8 cellular contexts compared by ENCODE assay signal in the genomic region with DNA sequence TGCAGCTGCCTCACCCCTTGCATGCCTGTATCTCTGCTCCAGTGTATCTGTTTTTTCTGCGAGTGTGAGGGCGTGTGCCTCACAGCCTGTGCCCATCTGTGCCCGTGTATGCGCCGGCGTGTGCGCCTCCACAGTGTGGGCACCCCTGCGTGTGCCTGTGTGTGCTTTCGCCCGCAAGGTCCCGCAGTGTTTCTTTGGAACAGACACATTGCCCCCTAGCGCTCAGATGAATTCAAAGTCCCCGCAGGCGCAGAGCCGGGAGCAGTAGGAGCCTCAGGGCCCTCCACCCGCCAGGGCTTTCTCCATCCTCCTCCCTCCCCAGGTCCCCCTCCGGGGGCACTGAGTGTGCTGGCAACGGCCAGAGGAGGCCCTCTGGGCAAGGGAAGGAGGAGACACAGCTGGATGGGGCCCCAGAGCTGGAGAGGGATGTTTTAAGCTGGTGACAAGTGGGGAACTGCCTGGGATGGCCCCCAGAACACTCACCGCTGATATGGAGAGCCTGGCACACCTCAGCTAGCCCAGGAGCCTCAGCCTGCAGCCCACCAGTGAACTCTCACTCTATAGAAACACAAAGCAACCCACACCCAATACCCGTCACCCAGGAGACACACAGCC. TPM values are rescaled to one million over a fixed set of nuclear protein-coding genes. Genes with fewer than 3 reads are reported as not detected.
A peak's percentile ranks its signal among the peaks of the same experiment; 100 is the strongest.
DNase-seq lines count a peak whose midpoint lies in the region; ATAC-seq and TF ChIP-seq lines count a peak whose summit lies in the region.

No MANE protein-coding gene starts in this region.

- H3K27me3 Mint-ChIP-seq in CD8-positive, alpha-beta T cell (ENCODE audit: low read depth), result peaks cover 18% of the 10 kb centered on the region

- no peak overlapping the region for H3K27ac Mint-ChIP-seq in CD8-positive, alpha-beta T cell

- DNase-seq in CD8-positive, alpha-beta T cell, result peak; percentile 6 to 67 (median 38)
- DNase-seq in HK-2 (ENCODE audit: unreplicated experiment) (peak; percentile 52), PC-9 (peak; percentile 52 to 56), head of caudate nucleus (peak; percentile 74 to 94 (median 86)), posterior cingulate gyrus (peak; percentile 70 to 96 (median 82)), cortex of kidney (lab: John Stamatoyannopoulos, UW) (no peak)
- DNase-seq in activated naive CD4-positive, alpha-beta T cell treated with Interleukin-2 at 50 U/mL for 16 hours, result peak; percentile 51

- POLR2A ChIA-PET in CD8-positive, alpha-beta T cell (lab: Charles Lee), result no interaction called here
- POLR2A ChIA-PET in PC-9 (lab: Charles Lee; ENCODE audit: unreplicated experiment), result no interaction called here

- ATAC-seq in CD8-positive, alpha-beta T cell, result no peak
- ATAC-seq in GM21367 (IDR thresholded peaks at IDR 0.05; ENCODE audit: unreplicated experiment), result no peak

- peaks cover 9% of the 10 kb centered on the region for H3K79me2 ChIP-seq in PC-9 (ENCODE audit: low read depth)

- H3K36me3 Mint-ChIP-seq in CD8-positive, alpha-beta T cell, result no peaks in the 10 kb centered on the region

- H3K4me1 Mint-ChIP-seq in CD8-positive, alpha-beta T cell (ENCODE audit: low read depth), result peaks cover 14% of the 10 kb centered on the region

- peak; percentile 60 for TF ChIP-seq CTCF in CD8-positive, alpha-beta T cell (IDR thresholded peaks at IDR 0.05)
- peak; percentile 84 for TF ChIP-seq CTCF in PC-9 (conservative IDR thresholded peaks at IDR 0.05)

- no peaks in the 10 kb centered on the region for H3K9me2 ChIP-seq in PC-9 (ENCODE audit: insufficient read depth)

- peaks cover 12% of the 10 kb centered on the region for H3K4me1 ChIP-seq in CD8-positive, alpha-beta T cell (ENCODE audit: insufficient read depth, low read length)
- peaks cover 5% of the 10 kb centered on the region; the same call in 1 of the 2 replicates for H3K4me1 ChIP-seq in PC-9 (replicated peaks; ENCODE audit: insufficient read depth)

- intact Hi-C loops in CD8-positive, alpha-beta T cell (cut with DNase I, micrococcal nuclease), result loop anchor here (2.0 to 10.0 kb wide), 3 partner anchors 1126 to 1440 kb away; no protein-coding TSS in a partner anchor
- intact Hi-C loops in PC-9 (cut with micrococcal nuclease; ENCODE audit: unreplicated experiment) (loop anchor here (1.0 to 5.0 kb wide), 4 partner anchors 329 to 1132 kb away; no protein-coding TSS in a partner anchor), head of caudate nucleus (cut with DNase I) (loop anchor here (10.0 kb wide), 2 partner anchors 90 to 1050 kb away; no protein-coding TSS in a partner anchor), posterior cingulate gyrus (cut with DNase I) (loop anchor here (2.0 to 5.0 kb wide), 5 partner anchors 87 to 1127 kb away; no protein-coding TSS in a partner anchor)

- H3K4me3 ChIP-seq in CD8-positive, alpha-beta T cell (ENCODE audit: low read depth, low read length), result no peak overlapping the region
- H3K4me3 ChIP-seq in PC-9, result no peak overlapping the region

- H3F3A ChIP-seq in PC-9 (ENCODE audit: insufficient read depth, low read depth), result no peaks in the 10 kb centered on the region; the same call in 1 of the 2 replicates

- no peaks in the 10 kb centered on the region for H3K36me3 ChIP-seq in CD8-positive, alpha-beta T cell (ENCODE audit: insufficient read depth, low read length)
- H3K36me3 ChIP-seq in PC-9 (ENCODE audit: low read depth), result no peaks in the 10 kb centered on the region

- H3K4me2 ChIP-seq in PC-9, result peak overlapping the region; percentile 70

- CTCF ChIA-PET in CD8-positive, alpha-beta T cell (lab: Charles Lee), result interaction anchor here (0.7 to 1.5 kb wide), 2 partner anchors 8 to 21 kb away, joined by 3 read pairs; no protein-coding TSS in a partner anchor
- CTCF ChIA-PET in PC-9 (lab: Charles Lee), result no interaction called here

- H3K27me3 ChIP-seq in CD8-positive, alpha-beta T cell (ENCODE audit: insufficient read depth, low read length), result peaks cover 8% of the 10 kb centered on the region
- no peaks in the 10 kb centered on the region for H3K27me3 ChIP-seq in PC-9 (ENCODE audit: insufficient read depth, low read depth)

- H3K9me3 ChIP-seq in CD8-positive, alpha-beta T cell (ENCODE audit: low read length), result no peaks in the 10 kb centered on the region
- H3K9me3 ChIP-seq in PC-9 (ENCODE audit: insufficient read depth, low read depth), result no peaks in the 10 kb centered on the region

- H4K20me1 ChIP-seq in PC-9 (ENCODE audit: insufficient read depth), result no peaks in the 10 kb centered on the region

- H3K27ac ChIP-seq in CD8-positive, alpha-beta T cell (ENCODE audit: low read depth, low read length), result no peak overlapping the region
- H3K27ac ChIP-seq in PC-9, result no peak overlapping the region

- no peak overlapping the region for H3K4me3 Mint-ChIP-seq in CD8-positive, alpha-beta T cell

- no TSS peak for BruUV-seq in PC-9 (replicated peaks; lab: Mats Ljungman, UMichigan)

- H2AFZ ChIP-seq in PC-9, result no peak overlapping the region

- no peaks in the 10 kb centered on the region for H3K9me3 Mint-ChIP-seq in CD8-positive, alpha-beta T cell

RNA-seq across cellular contexts. Expression of gene MN1, which starts 3.2 kb away (rescaled TPM):
- total RNA-seq in CD8-positive, alpha-beta T cell, result under 1 TPM; 0.36 to 0.38 TPM
- total RNA-seq in PC-9 (2021), result 8.2 and 9.1 TPM in 2 replicates
